16 cellular contexts compared by ENCODE assay signal in genomic region chr9:106486685-106487084, GRCh38.
DNase-seq lines count a peak whose midpoint lies in the region; ATAC-seq and TF ChIP-seq lines count a peak whose summit lies in the region.
"Had no signal": no experiment of that assay in that cellular context is flagged by ENCODE, and none has a peak within 500 bp of the region (broad histone marks: within the 10 kb centered on the region; RNA-seq: fewer than 3 reads in every experiment).

No MANE protein-coding gene starts in this region.

- no peak overlapping the region for H3K4me3 ChIP-seq in epithelial cell of esophagus (ENCODE audit: low read length)

- peaks cover 22% of the 10 kb centered on the region for H3K4me1 ChIP-seq in foreskin keratinocyte
- H3K4me1 ChIP-seq: BE2C had no signal

- TF ChIP-seq CTCF in epithelial cell of esophagus (IDR thresholded peaks at IDR 0.05; ENCODE audit: insufficient read depth, low read depth, low read length, missing control alignments) (no peak), foreskin keratinocyte (conservative IDR thresholded peaks at IDR 0.05) (no peak)

- DNase-seq in HPDE6-E6E7 (ENCODE audit: extremely low spot score) (peak; percentile 28), epithelial cell of esophagus (ENCODE audit: low read depth) (peak; percentile 94), foreskin keratinocyte (peak; percentile 74 to 88), renal cortical epithelial cell (ENCODE audit: low read depth) (peak; percentile 13), SW 1271 (lab: John Stamatoyannopoulos, UW) (no peak), activated gamma-delta T cell treated with Interleukin-2 at 50 U/mL for 16 hours (no peak)
- DNase-seq: ACHN; BE2C; CD4-positive, CD25-positive, alpha-beta regulatory T cell; CD8-positive, alpha-beta memory T cell; COR-L47; DMS 273 treated with DMSO at 0.1 percent for 48 hours; HCEC 1CT; IMR-90 had no signal

- H3K27ac ChIP-seq in foreskin keratinocyte = no peak overlapping the region
- H3K27ac ChIP-seq: HL-60 had no signal

- H3K27me3 ChIP-seq in foreskin keratinocyte = no peaks in the 10 kb centered on the region
- H3K27me3 ChIP-seq: BE2C had no signal

- peak; percentile 95 for ATAC-seq in foreskin keratinocyte
- ATAC-seq in HG03565 (IDR thresholded peaks at IDR 0.05; ENCODE audit: unreplicated experiment) = no peak

Comparison
In these comparisons a context has a peak if more than half of its experiments do, and no peak if none do; other contexts are left out.
1. DNase-seq: peak in HPDE6-E6E7 (single experiment), epithelial cell of esophagus (single experiment), foreskin keratinocyte (2 of 2) and renal cortical epithelial cell (single experiment); none in SW 1271 (0 of 2) and activated gamma-delta T cell treated with Interleukin-2 at 50 U/mL for 16 hours (single experiment).